Comparison of ENCODE assay signal across 1 cellular context in the genomic region with DNA sequence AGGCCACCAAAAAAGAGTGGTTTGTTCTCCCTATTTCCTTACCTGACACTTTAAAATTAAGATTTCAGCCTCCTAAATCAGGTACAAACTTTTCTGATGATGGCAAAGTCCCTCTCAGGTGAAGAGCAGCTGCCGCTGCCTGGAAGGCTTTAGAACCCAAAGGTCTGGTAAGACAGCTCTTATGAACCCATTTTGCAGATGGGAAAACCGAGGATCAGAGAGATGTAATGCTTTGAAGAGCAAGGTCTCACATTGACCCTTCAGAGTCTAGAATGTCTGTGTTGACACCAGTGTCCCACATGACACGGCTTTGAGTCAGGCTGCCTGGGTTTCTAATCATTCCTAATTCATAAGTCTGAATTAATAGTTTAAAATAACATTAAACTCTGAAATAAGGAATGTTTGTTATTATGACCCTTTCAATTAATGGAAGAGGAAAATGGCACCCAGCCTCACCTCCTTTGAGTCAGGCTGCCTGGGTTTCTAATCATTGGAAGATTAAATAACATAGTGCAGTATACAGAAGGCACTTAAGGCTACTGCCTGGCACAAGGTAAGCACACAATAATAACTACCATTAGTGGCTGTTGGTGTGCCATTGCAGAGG.
TF ChIP-seq lines count a peak whose summit lies in the region.

No MANE protein-coding gene starts in this region.

TF ChIP-seq in HepG2, 621 proteins besides CTCF, POLR2A, EP300 and RAD21 (continued from another document and continues in another):
- no peak for TF ChIP-seq ZBTB40 (IDR thresholded peaks at IDR 0.05)
- TF ChIP-seq ZBTB40 (CRISPR knock-in tag; IDR thresholded peaks at IDR 0.05), result no peak
- TF ChIP-seq ARNT (IDR thresholded peaks at IDR 0.05), result no peak
- TF ChIP-seq SALL1 (CRISPR knock-in tag; IDR thresholded peaks at IDR 0.05), result no peak
- no peak for TF ChIP-seq IRF9 (CRISPR knock-in tag; IDR thresholded peaks at IDR 0.05; ENCODE audit: borderline replicate concordance)
- TF ChIP-seq CHD4 (IDR thresholded peaks at IDR 0.05; ENCODE audit: borderline replicate concordance, low read length), result peak; percentile 97
- peak; percentile 41; the same call in 1 of the 2 replicates for TF ChIP-seq ZNF24 (IDR thresholded peaks at IDR 0.05)
- TF ChIP-seq ZNF234 (CRISPR knock-in tag; conservative IDR thresholded peaks at IDR 0.05), result no peak
- no peak for TF ChIP-seq THYN1 (CRISPR knock-in tag; IDR thresholded peaks at IDR 0.05; ENCODE audit: borderline replicate concordance, low read depth)
- TF ChIP-seq XRCC5 (optimal IDR thresholded peaks at IDR 0.05; ENCODE audit: low read length), result no peak
- TF ChIP-seq POLR2AphosphoS5 (IDR thresholded peaks at IDR 0.05; ENCODE audit: low read depth, low read length), result no peak
- TF ChIP-seq RCOR2 (CRISPR knock-in tag; IDR thresholded peaks at IDR 0.05), result peak; percentile 93
- TF ChIP-seq MXD4 (CRISPR knock-in tag; IDR thresholded peaks at IDR 0.05), result no peak
- TF ChIP-seq, protein P1, sequence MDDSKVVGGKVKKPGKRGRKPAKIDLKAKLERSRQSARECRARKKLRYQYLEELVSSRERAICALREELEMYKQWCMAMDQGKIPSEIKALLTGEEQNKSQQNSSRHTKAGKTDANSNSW (CRISPR knock-in tag; IDR thresholded peaks at IDR 0.05; ENCODE audit: borderline replicate concordance), result 0 out of 2 replicates have a peak, but pooled peaks have one; percentile 23
- TF ChIP-seq ATRX (CRISPR knock-in tag; IDR thresholded peaks at IDR 0.05; ENCODE audit: borderline replicate concordance), result no peak
- no peak for TF ChIP-seq ZNF772 (CRISPR knock-in tag; IDR thresholded peaks at IDR 0.05)
- no peak for TF ChIP-seq ZFP37 (CRISPR knock-in tag; IDR thresholded peaks at IDR 0.05; ENCODE audit: borderline replicate concordance)
- peak; percentile 23; the same call in 1 of the 2 replicates for TF ChIP-seq TCF7 (IDR thresholded peaks at IDR 0.05; ENCODE audit: low read depth)
- TF ChIP-seq ZHX2 (IDR thresholded peaks at IDR 0.05; ENCODE audit: low read depth), result no peak
- no peak for TF ChIP-seq ZHX2 (CRISPR knock-in tag; IDR thresholded peaks at IDR 0.05; ENCODE audit: borderline replicate concordance)
- no peak for TF ChIP-seq HMG20B (CRISPR knock-in tag; conservative IDR thresholded peaks at IDR 0.05)
- 0 out of 2 replicates have a peak, but pooled peaks have one; percentile 12 for TF ChIP-seq TMF1 (CRISPR knock-in tag; IDR thresholded peaks at IDR 0.05; ENCODE audit: low read depth)
- TF ChIP-seq ARHGAP35 (CRISPR knock-in tag; IDR thresholded peaks at IDR 0.05; ENCODE audit: borderline replicate concordance), result no peak
- no peak for TF ChIP-seq SPEN (CRISPR knock-in tag; IDR thresholded peaks at IDR 0.05; ENCODE audit: low read depth)
- TF ChIP-seq ZNF879 (CRISPR knock-in tag; IDR thresholded peaks at IDR 0.05), result no peak
- TF ChIP-seq BRD4 (CRISPR knock-in tag; IDR thresholded peaks at IDR 0.05), result no peak
- no peak for TF ChIP-seq ZNF747 (CRISPR knock-in tag; IDR thresholded peaks at IDR 0.05; ENCODE audit: borderline replicate concordance)
- no peak for TF ChIP-seq ZMYM4 (CRISPR knock-in tag; IDR thresholded peaks at IDR 0.05)
- no peak for TF ChIP-seq ATAD3A (CRISPR knock-in tag; IDR thresholded peaks at IDR 0.05)
- TF ChIP-seq NFKBIZ (CRISPR knock-in tag; IDR thresholded peaks at IDR 0.05), result no peak
- TF ChIP-seq, protein P2, sequence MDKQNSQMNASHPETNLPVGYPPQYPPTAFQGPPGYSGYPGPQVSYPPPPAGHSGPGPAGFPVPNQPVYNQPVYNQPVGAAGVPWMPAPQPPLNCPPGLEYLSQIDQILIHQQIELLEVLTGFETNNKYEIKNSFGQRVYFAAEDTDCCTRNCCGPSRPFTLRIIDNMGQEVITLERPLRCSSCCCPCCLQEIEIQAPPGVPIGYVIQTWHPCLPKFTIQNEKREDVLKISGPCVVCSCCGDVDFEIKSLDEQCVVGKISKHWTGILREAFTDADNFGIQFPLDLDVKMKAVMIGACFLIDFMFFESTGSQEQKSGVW (CRISPR knock-in tag; IDR thresholded peaks at IDR 0.05; ENCODE audit: borderline replicate concordance), result 0 out of 2 replicates have a peak, but pooled peaks have one; percentile 7
- 0 out of 2 replicates have a peak, but pooled peaks have one; percentile 3 for TF ChIP-seq ZNF44 (CRISPR knock-in tag; IDR thresholded peaks at IDR 0.05)
- no peak for TF ChIP-seq NKX3-1 (CRISPR knock-in tag; IDR thresholded peaks at IDR 0.05)
- no peak for TF ChIP-seq ZNF331 (CRISPR knock-in tag; IDR thresholded peaks at IDR 0.05)
- peak; percentile 98 for TF ChIP-seq KDM1A (CRISPR knock-in tag; IDR thresholded peaks at IDR 0.05)
- no peak for TF ChIP-seq ARID2 (CRISPR knock-in tag; IDR thresholded peaks at IDR 0.05; ENCODE audit: borderline replicate concordance)
- 0 out of 2 replicates have a peak, but pooled peaks have one; percentile 8 for TF ChIP-seq BRF2 (CRISPR knock-in tag; IDR thresholded peaks at IDR 0.05)
- TF ChIP-seq NR2F1 (CRISPR knock-in tag; IDR thresholded peaks at IDR 0.05), result 0 out of 4 replicates have a peak, but pooled peaks of 1 of the 2 experiments have one; percentile 22
- no peak for TF ChIP-seq TBL1XR1 (IDR thresholded peaks at IDR 0.05; ENCODE audit: borderline replicate concordance, low read length, partially characterized antibody)
